24 cellular contexts compared by ENCODE assay signal in genomic region chr4:87165886-87166285, GRCh38.
"Had no signal": no experiment of that assay in that cellular context is flagged by ENCODE, and none has a peak within 500 bp of the region (broad histone marks: within the 10 kb centered on the region; RNA-seq: fewer than 3 reads in every experiment).

No MANE protein-coding gene starts in this region.

- H3K27ac ChIP-seq: esophagus squamous epithelium, left ventricle myocardium inferior, lower lobe of right lung, prostate gland, skin epidermis, suprapubic skin, transverse colon, upper lobe of right lung, uterus had no signal

- H3K4me3 ChIP-seq: esophagus squamous epithelium, left ventricle myocardium inferior, lower lobe of right lung, prostate gland, skin epidermis, suprapubic skin, transverse colon, upper lobe of right lung, uterus had no signal

- H3K9me3 ChIP-seq: esophagus squamous epithelium, left ventricle myocardium inferior, lower lobe of right lung, prostate gland, suprapubic skin, transverse colon, upper lobe of right lung, uterus had no signal

- DNase-seq: cortex of kidney; effector memory CD8-positive, alpha-beta T cell; erythroblast; esophagus squamous epithelium; foreskin melanocyte; left cardiac atrium; left ventricle myocardium inferior; lower lobe of right lung; naive thymus-derived CD8-positive, alpha-beta T cell; nephron progenitor cell; nucleus accumbens; right cardiac atrium; stimulated activated CD4-positive, alpha-beta T cell treated with anti-CD3 and anti-CD28 coated beads, Interleukin-15, amount 100 ng/mL, for 24 hours; stimulated activated CD4-positive, alpha-beta T cell treated with anti-CD3 and anti-CD28 coated beads, Interleukin-4, amount 100 ng/mL, for 1 hour; stimulated activated CD8-positive, alpha-beta memory T cell treated with anti-CD3 and anti-CD28 coated beads, Interleukin-4, amount 100 ng/mL, for 48 hours; stimulated activated naive CD4-positive, alpha-beta T cell; stimulated activated naive CD8-positive, alpha-beta T cell treated with anti-CD3 and anti-CD28 coated beads, Interleukin-15, amount 100 ng/mL, for 72 hours; transverse colon; upper lobe of right lung; uterus had no signal

- ATAC-seq: effector memory CD8-positive, alpha-beta T cell; left cardiac atrium; lower lobe of right lung; naive thymus-derived CD8-positive, alpha-beta T cell; right cardiac atrium; stimulated activated naive CD8-positive, alpha-beta T cell treated with anti-CD3 and anti-CD28 coated beads, Interleukin-15, amount 100 ng/mL, for 72 hours; upper lobe of right lung had no signal

- H3K36me3 ChIP-seq: prostate gland, uterus had no signal

- FAIRE-seq: endometrium had no signal

- H3K4me1 ChIP-seq: esophagus squamous epithelium, left ventricle myocardium inferior, lower lobe of right lung, prostate gland, suprapubic skin, transverse colon, upper lobe of right lung, uterus had no signal

- H3K27me3 ChIP-seq: esophagus squamous epithelium, suprapubic skin, transverse colon, upper lobe of right lung, uterus had no signal
